8 cellular contexts compared by ENCODE assay signal in genomic region chr7:23261843-23262452, GRCh38. TPM values are rescaled to one million over a fixed set of nuclear protein-coding genes. Genes with fewer than 3 reads are reported as not detected.
DNase-seq lines count a peak whose midpoint lies in the region; ATAC-seq and TF ChIP-seq lines count a peak whose summit lies in the region.

No MANE protein-coding gene starts in this region.

- no peak overlapping the region for H3K4me3 ChIP-seq in heart left ventricle
- no peak overlapping the region for H3K4me3 ChIP-seq in gastrocnemius medialis

- no peaks in the 10 kb centered on the region for H3K4me1 Mint-ChIP-seq in activated naive CD4-positive, alpha-beta T cell treated with anti-CD3 and anti-CD28 coated beads, Interleukin-2, amount 10 ng/mL, durations not matched to agents 7 days and 5 days

- no peaks in the 10 kb centered on the region for H3K9me3 Mint-ChIP-seq in activated naive CD4-positive, alpha-beta T cell treated with anti-CD3 and anti-CD28 coated beads, Interleukin-2, amount 10 ng/mL, durations not matched to agents 7 days and 5 days

- in situ Hi-C loops in gastrocnemius medialis (cut with MboI; ENCODE audit: low sequenced_read_pairs in 4 of 4) = loop anchor here in 3 of 4 donors (10.0 to 25.0 kb wide), 3 partner anchors 77 to 450 kb away; partner anchors contain the start of genes STK31 (in 3 of the 3) and NUP42 (in 1 of the 3)

- CTCF ChIA-PET in activated naive CD4-positive, alpha-beta T cell treated with anti-CD3 and anti-CD28 coated beads, Interleukin-2, amount 10 ng/mL, durations not matched to agents 7 days and 5 days (lab: Charles Lee) = interaction anchor here (0.8 to 7.9 kb wide), 6 partner anchors 9 to 254 kb away, joined by 3 to 76 read pairs (median 3); no protein-coding TSS in a partner anchor

- no peak overlapping the region for H3K4me3 Mint-ChIP-seq in activated naive CD4-positive, alpha-beta T cell treated with anti-CD3 and anti-CD28 coated beads, Interleukin-2, amount 10 ng/mL, durations not matched to agents 7 days and 5 days

- TF ChIP-seq POLR2A in heart left ventricle (IDR thresholded peaks at IDR 0.05) = no peak
- TF ChIP-seq POLR2A in gastrocnemius medialis (IDR thresholded peaks at IDR 0.05) = no peak

- H3K4me1 ChIP-seq in heart left ventricle (no peaks in the 10 kb centered on the region), gastrocnemius medialis (no peaks in the 10 kb centered on the region)

- H3K9me3 ChIP-seq in heart left ventricle (no peaks in the 10 kb centered on the region), gastrocnemius medialis (no peaks in the 10 kb centered on the region)

- TF ChIP-seq CTCF in LNCAP (IDR thresholded peaks at IDR 0.05) (peak; percentile 96), heart left ventricle (IDR thresholded peaks at IDR 0.05) (peak; percentile 59 to 89 (median 75)), gastrocnemius medialis (IDR thresholded peaks at IDR 0.05 in 4 of 5, conservative IDR thresholded peaks at IDR 0.05 in 1 of 5) (peak; percentile 43 to 76 (median 49))

- H3K27me3 ChIP-seq in heart left ventricle (no peaks in the 10 kb centered on the region), gastrocnemius medialis (no peaks in the 10 kb centered on the region)

- H3K36me3 ChIP-seq in heart left ventricle (peaks cover 0 to 99% (median 47%) of the 10 kb centered on the region in 9 donors), gastrocnemius medialis (no peaks in the 10 kb centered on the region)

- ATAC-seq in GM21529 (IDR thresholded peaks at IDR 0.05; ENCODE audit: unreplicated experiment) = peak; percentile 86
- ATAC-seq in heart left ventricle = peak in 3 of 4 donors; percentile 73 to 85 (median 83)
- peak in 1 of 2 donors; percentile 78 for ATAC-seq in gastrocnemius medialis
- ATAC-seq in HG03457 (IDR thresholded peaks at IDR 0.05; ENCODE audit: unreplicated experiment) = no peak

- H3K27ac ChIP-seq in heart left ventricle (no peak overlapping the region), gastrocnemius medialis (no peak overlapping the region)

- 9 to 17% (median 9%) methylated on average over 7 of the region's 7 CpGs for WGBS in heart left ventricle, 4 donors

- H3K27ac Mint-ChIP-seq in activated naive CD4-positive, alpha-beta T cell treated with anti-CD3 and anti-CD28 coated beads, Interleukin-2, amount 10 ng/mL, durations not matched to agents 7 days and 5 days = no peak overlapping the region

- intact Hi-C loops in heart left ventricle (cut with DNase I) (loop anchor here in 4 of 10 donors (5.0 to 10.0 kb wide), 2 partner anchors 75 to 167 kb away; no protein-coding TSS in a partner anchor), gastrocnemius medialis (cut with DNase I; ENCODE audit: low total_unique reads) (loop anchor here (5.0 kb wide), 1 partner anchor 80 kb away; the partner anchor contains the start of gene NUP42)

- H3K27me3 Mint-ChIP-seq in activated naive CD4-positive, alpha-beta T cell treated with anti-CD3 and anti-CD28 coated beads, Interleukin-2, amount 10 ng/mL, durations not matched to agents 7 days and 5 days = peaks cover 13% of the 10 kb centered on the region

- no peaks in the 10 kb centered on the region for H3K36me3 Mint-ChIP-seq in activated naive CD4-positive, alpha-beta T cell treated with anti-CD3 and anti-CD28 coated beads, Interleukin-2, amount 10 ng/mL, durations not matched to agents 7 days and 5 days

- peak; percentile 26 for DNase-seq in DMS153 (lab: John Stamatoyannopoulos, UW)
- peak; percentile 59 for DNase-seq in SK-N-DZ (ENCODE audit: low spot score)
- peak; percentile 68 for DNase-seq in activated naive CD4-positive, alpha-beta T cell treated with anti-CD3 and anti-CD28 coated beads, Interleukin-2, amount 10 ng/mL, durations not matched to agents 7 days and 5 days
- DNase-seq in heart left ventricle = peak; percentile 40 to 67 (median 53)
- peak in 1 of 2 donors; percentile 13 for DNase-seq in gastrocnemius medialis

RNA-seq across cellular contexts. Expression of gene GPNMB, which starts 15.4 kb away (rescaled TPM):
- 0.60 and 0.99 TPM in 2 replicates for polyA plus RNA-seq in SK-N-DZ (2014; cell fraction: cytosol; rRNA removed)
- polyA plus RNA-seq in SK-N-DZ (2014; cell fraction: nucleus; rRNA removed) = 0.24 TPM in 1 of 2 replicates, not detected in the other
- total RNA-seq in heart left ventricle (100 to 1,000 TPM; 191 to 561 (median 259) TPM), gastrocnemius medialis (10 to 100 TPM; 14.7 to 32.1 (median 17.3) TPM)
- polyA plus RNA-seq in heart left ventricle = 100 to 1,000 TPM in 1 of 2 donors, 10 to 100 TPM in 1; 97.5 to 189 TPM

RNA-seq across cellular contexts. Expression of gene MALSU1, which starts 37.2 kb away (rescaled TPM):
- 87.7 and 93.3 TPM in 2 replicates for polyA plus RNA-seq in SK-N-DZ (2014; cell fraction: cytosol; rRNA removed)
- 42.9 and 59.9 TPM in 2 replicates for polyA plus RNA-seq in SK-N-DZ (2014; cell fraction: nucleus; rRNA removed)
- total RNA-seq in heart left ventricle = 100 to 1,000 TPM in 7 of 9 donors, 10 to 100 TPM in 2; 73.1 to 128 (median 104) TPM
- polyA plus RNA-seq in heart left ventricle = 100 to 1,000 TPM in 1 of 2 donors, 10 to 100 TPM in 1; 40.3 to 118 TPM
- 100 to 1,000 TPM in 3 of 4 donors, 10 to 100 TPM in 1; 83.8 to 112 (median 109) TPM for total RNA-seq in gastrocnemius medialis

Comparison
In these comparisons a context has a peak if more than half of its experiments do, and no peak if none do; other contexts are left out.
1. RNA of gene GPNMB, which starts 15.4 kb away (total RNA-seq): 191 to 561 TPM in heart left ventricle; 14.7 to 32.1 TPM in gastrocnemius medialis; every median in the first group is over 4 times any median in the second.
2. Peak in every context shown above with its lines, with median percentiles within 50 percentile points of each other: CTCF ChIP-seq.